12 cellular contexts compared by ENCODE assay signal in the genomic region with DNA sequence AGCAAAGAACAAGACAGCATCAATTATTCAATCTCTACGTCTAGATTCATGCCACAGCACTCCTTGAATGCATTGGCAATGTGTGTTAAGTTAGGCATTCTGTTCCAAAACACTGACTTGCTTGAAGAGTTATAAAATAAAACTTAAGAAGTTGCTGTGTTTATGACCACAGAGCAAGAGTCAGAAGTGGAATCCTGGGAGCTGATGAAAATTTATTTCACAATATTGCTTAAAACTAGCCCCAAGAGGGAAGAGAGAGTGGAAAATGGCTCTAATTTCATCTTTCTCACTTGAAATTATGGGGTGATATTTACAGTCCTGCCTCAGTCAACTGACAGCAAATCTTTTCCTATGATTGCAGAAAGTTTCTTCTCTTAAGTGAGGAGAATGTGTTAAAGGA.
"Had no signal": no experiment of that assay in that cellular context is flagged by ENCODE, and none has a peak within 500 bp of the region (broad histone marks: within the 10 kb centered on the region; RNA-seq: fewer than 3 reads in every experiment).

No MANE protein-coding gene starts in this region.

- H3K27ac ChIP-seq: brain microvascular endothelial cell, psoas muscle, thoracic aorta had no signal

- DNase-seq: activated CD4-positive, alpha-beta T cell treated with anti-CD3 and anti-CD28 coated beads, Interleukin-2, amount 50 U/mL, for 1 hour; activated CD4-positive, CD25-positive, alpha-beta regulatory T cell; activated naive CD4-positive, alpha-beta T cell treated with anti-CD3 and anti-CD28 coated beads, Interleukin-2, amount 10 ng/mL, durations not matched to agents 7 days and 5 days; amniotic stem cell; head of caudate nucleus; natural killer cell; occipital lobe; psoas muscle; stimulated activated CD4-positive, alpha-beta T cell treated with anti-CD3 and anti-CD28 coated beads, Interleukin-4, amount 100 ng/mL, for 24 hours; T-helper 1 cell had no signal

- H3K4me3 ChIP-seq: psoas muscle, thoracic aorta had no signal

- H3K9me3 ChIP-seq: psoas muscle, thoracic aorta had no signal

- H3K36me3 ChIP-seq: brain microvascular endothelial cell, thoracic aorta had no signal

- H3K4me1 ChIP-seq: psoas muscle had no signal

- H3K27me3 ChIP-seq: brain microvascular endothelial cell had no signal
